Comparison of ENCODE assay signal across 19 cellular contexts in genomic region chr3:175378348-175378747, GRCh38.
DNase-seq lines count a peak whose midpoint lies in the region; ATAC-seq and TF ChIP-seq lines count a peak whose summit lies in the region.
"Had no signal": no experiment of that assay in that cellular context is flagged by ENCODE, and none has a peak within 500 bp of the region (broad histone marks: within the 10 kb centered on the region; RNA-seq: fewer than 3 reads in every experiment).

No MANE protein-coding gene starts in this region.

- H3K27ac ChIP-seq in OCI-LY1 (ENCODE audit: low read depth, low read length, poor library complexity, severe bottlenecking): peak overlapping the region; percentile 26
- H3K27ac ChIP-seq: brain microvascular endothelial cell, upper lobe of left lung had no signal

- POLR2A ChIA-PET in activated CD4-positive, alpha-beta memory T cell treated with anti-CD3 and anti-CD28 coated beads, Interleukin-2, amount 10 ng/mL, durations not matched to agents 7 days and 5 days (lab: Charles Lee): no interaction called here

- ATAC-seq in GM18511 (IDR thresholded peaks at IDR 0.05; ENCODE audit: unreplicated experiment): peak; percentile 74
- peak; percentile 59 for ATAC-seq in GM21423 (IDR thresholded peaks at IDR 0.05; ENCODE audit: unreplicated experiment)
- peak; percentile 69 for ATAC-seq in HG03108 (IDR thresholded peaks at IDR 0.05; ENCODE audit: unreplicated experiment)
- no peak for ATAC-seq in activated naive CD8-positive, alpha-beta T cell treated with anti-CD3 and anti-CD28 coated beads, Interleukin-2, amount 50 U/mL, for 24 hours
- ATAC-seq: activated CD8-positive, alpha-beta memory T cell treated with anti-CD3 and anti-CD28 coated beads, Interleukin-2, amount 10 ng/mL, durations not matched to agents 7 days and 5 days; Panc1; stimulated activated effector memory CD8-positive, alpha-beta T cell treated with anti-CD3 and anti-CD28 coated beads, Interleukin-12 subunit alpha, Interleukin-12 subunit beta, amount 100 ng/mL, for 72 hours; T-cell had no signal

- no peaks in the 10 kb centered on the region for H3K9me2 ChIP-seq in OCI-LY1 (ENCODE audit: low read depth, low read length)

- no peak overlapping the region for H3K4me3 ChIP-seq in OCI-LY1 (ENCODE audit: low read depth, low read length, poor library complexity, severe bottlenecking)
- H3K4me3 ChIP-seq: upper lobe of left lung had no signal

- no peaks in the 10 kb centered on the region for H3K36me3 ChIP-seq in OCI-LY1 (ENCODE audit: insufficient read depth, low read length)
- H3K36me3 ChIP-seq: brain microvascular endothelial cell, upper lobe of left lung had no signal

- H2AFZ ChIP-seq in OCI-LY1 (ENCODE audit: low read length): no peak overlapping the region

- H3K4me3 Mint-ChIP-seq in activated naive CD8-positive, alpha-beta T cell treated with anti-CD3 and anti-CD28 coated beads, Interleukin-2, amount 50 U/mL, for 24 hours: no peak overlapping the region
- no peak overlapping the region for H3K4me3 Mint-ChIP-seq in activated CD4-positive, alpha-beta memory T cell treated with anti-CD3 and anti-CD28 coated beads, Interleukin-2, amount 10 ng/mL, durations not matched to agents 7 days and 5 days
- H3K4me3 Mint-ChIP-seq: activated CD8-positive, alpha-beta memory T cell treated with anti-CD3 and anti-CD28 coated beads, Interleukin-2, amount 10 ng/mL, durations not matched to agents 7 days and 5 days; stimulated activated effector memory CD8-positive, alpha-beta T cell treated with anti-CD3 and anti-CD28 coated beads, Interleukin-12 subunit alpha, Interleukin-12 subunit beta, amount 100 ng/mL, for 72 hours; T-cell had no signal

- no peaks in the 10 kb centered on the region for H3K27me3 ChIP-seq in OCI-LY1 (ENCODE audit: insufficient read depth, low read length)
- H3K27me3 ChIP-seq: brain microvascular endothelial cell, upper lobe of left lung had no signal

- no peak overlapping the region for H3K9ac ChIP-seq in OCI-LY1 (ENCODE audit: low read length)

- no peaks in the 10 kb centered on the region for H3K4me1 Mint-ChIP-seq in activated naive CD8-positive, alpha-beta T cell treated with anti-CD3 and anti-CD28 coated beads, Interleukin-2, amount 50 U/mL, for 24 hours
- no peaks in the 10 kb centered on the region for H3K4me1 Mint-ChIP-seq in activated CD4-positive, alpha-beta memory T cell treated with anti-CD3 and anti-CD28 coated beads, Interleukin-2, amount 10 ng/mL, durations not matched to agents 7 days and 5 days
- H3K4me1 Mint-ChIP-seq: activated CD8-positive, alpha-beta memory T cell treated with anti-CD3 and anti-CD28 coated beads, Interleukin-2, amount 10 ng/mL, durations not matched to agents 7 days and 5 days; stimulated activated effector memory CD8-positive, alpha-beta T cell treated with anti-CD3 and anti-CD28 coated beads, Interleukin-12 subunit alpha, Interleukin-12 subunit beta, amount 100 ng/mL, for 72 hours; T-cell had no signal

- no peaks in the 10 kb centered on the region for H3K9me3 ChIP-seq in OCI-LY1 (ENCODE audit: low read length)
- H3K9me3 ChIP-seq: upper lobe of left lung had no signal

- no peaks in the 10 kb centered on the region for H3F3A ChIP-seq in OCI-LY1 (ENCODE audit: insufficient read depth, low read length)

- peak overlapping the region; percentile 12; the same call in 1 of the 2 replicates for H3K4me2 ChIP-seq in OCI-LY1 (ENCODE audit: low read length)

- H3K79me2 ChIP-seq in OCI-LY1 (ENCODE audit: insufficient read depth, low read length): no peaks in the 10 kb centered on the region

- no peak overlapping the region for H3K27ac Mint-ChIP-seq in activated naive CD8-positive, alpha-beta T cell treated with anti-CD3 and anti-CD28 coated beads, Interleukin-2, amount 50 U/mL, for 24 hours
- no peak overlapping the region for H3K27ac Mint-ChIP-seq in activated CD4-positive, alpha-beta memory T cell treated with anti-CD3 and anti-CD28 coated beads, Interleukin-2, amount 10 ng/mL, durations not matched to agents 7 days and 5 days
- H3K27ac Mint-ChIP-seq: activated CD8-positive, alpha-beta memory T cell treated with anti-CD3 and anti-CD28 coated beads, Interleukin-2, amount 10 ng/mL, durations not matched to agents 7 days and 5 days; stimulated activated effector memory CD8-positive, alpha-beta T cell treated with anti-CD3 and anti-CD28 coated beads, Interleukin-12 subunit alpha, Interleukin-12 subunit beta, amount 100 ng/mL, for 72 hours; T-cell had no signal

- no peaks in the 10 kb centered on the region for H3K27me3 Mint-ChIP-seq in activated naive CD8-positive, alpha-beta T cell treated with anti-CD3 and anti-CD28 coated beads, Interleukin-2, amount 50 U/mL, for 24 hours
- H3K27me3 Mint-ChIP-seq in activated CD4-positive, alpha-beta memory T cell treated with anti-CD3 and anti-CD28 coated beads, Interleukin-2, amount 10 ng/mL, durations not matched to agents 7 days and 5 days: no peaks in the 10 kb centered on the region
- H3K27me3 Mint-ChIP-seq: activated CD8-positive, alpha-beta memory T cell treated with anti-CD3 and anti-CD28 coated beads, Interleukin-2, amount 10 ng/mL, durations not matched to agents 7 days and 5 days; T-cell had no signal

- no peaks in the 10 kb centered on the region for H3K36me3 Mint-ChIP-seq in activated naive CD8-positive, alpha-beta T cell treated with anti-CD3 and anti-CD28 coated beads, Interleukin-2, amount 50 U/mL, for 24 hours (ENCODE audit: low read depth)
- H3K36me3 Mint-ChIP-seq in activated CD4-positive, alpha-beta memory T cell treated with anti-CD3 and anti-CD28 coated beads, Interleukin-2, amount 10 ng/mL, durations not matched to agents 7 days and 5 days (ENCODE audit: low read depth): no peaks in the 10 kb centered on the region
- H3K36me3 Mint-ChIP-seq: activated CD8-positive, alpha-beta memory T cell treated with anti-CD3 and anti-CD28 coated beads, Interleukin-2, amount 10 ng/mL, durations not matched to agents 7 days and 5 days; stimulated activated effector memory CD8-positive, alpha-beta T cell treated with anti-CD3 and anti-CD28 coated beads, Interleukin-12 subunit alpha, Interleukin-12 subunit beta, amount 100 ng/mL, for 72 hours; T-cell had no signal

- H3K9me3 Mint-ChIP-seq in activated naive CD8-positive, alpha-beta T cell treated with anti-CD3 and anti-CD28 coated beads, Interleukin-2, amount 50 U/mL, for 24 hours: peaks cover 4% of the 10 kb centered on the region
- no peaks in the 10 kb centered on the region for H3K9me3 Mint-ChIP-seq in activated CD4-positive, alpha-beta memory T cell treated with anti-CD3 and anti-CD28 coated beads, Interleukin-2, amount 10 ng/mL, durations not matched to agents 7 days and 5 days

- DNase-seq in H4 (ENCODE audit: low spot score): no peak
- DNase-seq in activated naive CD8-positive, alpha-beta T cell treated with anti-CD3 and anti-CD28 coated beads, Interleukin-2, amount 50 U/mL, for 24 hours: no peak
- no peak for DNase-seq in activated CD4-positive, alpha-beta memory T cell treated with anti-CD3 and anti-CD28 coated beads, Interleukin-2, amount 10 ng/mL, durations not matched to agents 7 days and 5 days
- DNase-seq in NCI-H2081 treated with DMSO at 0.1 percent for 48 hours (lab: John Stamatoyannopoulos, UW): no peak
- DNase-seq: activated CD8-positive, alpha-beta memory T cell treated with anti-CD3 and anti-CD28 coated beads, Interleukin-2, amount 10 ng/mL, durations not matched to agents 7 days and 5 days; activated naive CD4-positive, alpha-beta T cell treated with anti-CD3 and anti-CD28 coated beads, Interleukin-2, amount 50 U/mL, for 16 hours; brain microvascular endothelial cell; mesenchymal stem cell; NCI-H2171 treated with DMSO at 0.1 percent for 48 hours; right cardiac atrium; stimulated activated CD4-positive, alpha-beta T cell treated with anti-CD3 and anti-CD28 coated beads, Interleukin-4, amount 100 ng/mL, for 24 hours; T-cell; upper lobe of left lung had no signal

- CTCF ChIA-PET in activated CD4-positive, alpha-beta memory T cell treated with anti-CD3 and anti-CD28 coated beads, Interleukin-2, amount 10 ng/mL, durations not matched to agents 7 days and 5 days (lab: Charles Lee): no interaction called here

- no peak for TF ChIP-seq CTCF in OCI-LY1 (IDR thresholded peaks at IDR 0.05; ENCODE audit: low read length)

- peaks cover 15% of the 10 kb centered on the region for H3K4me1 ChIP-seq in OCI-LY1 (ENCODE audit: insufficient read depth, low read length, severe bottlenecking)
- H3K4me1 ChIP-seq: upper lobe of left lung had no signal

- no peaks in the 10 kb centered on the region for H4K20me1 ChIP-seq in OCI-LY1 (ENCODE audit: insufficient read depth, low read length)
